1 cellular context compared by ENCODE assay signal in the genomic region with DNA sequence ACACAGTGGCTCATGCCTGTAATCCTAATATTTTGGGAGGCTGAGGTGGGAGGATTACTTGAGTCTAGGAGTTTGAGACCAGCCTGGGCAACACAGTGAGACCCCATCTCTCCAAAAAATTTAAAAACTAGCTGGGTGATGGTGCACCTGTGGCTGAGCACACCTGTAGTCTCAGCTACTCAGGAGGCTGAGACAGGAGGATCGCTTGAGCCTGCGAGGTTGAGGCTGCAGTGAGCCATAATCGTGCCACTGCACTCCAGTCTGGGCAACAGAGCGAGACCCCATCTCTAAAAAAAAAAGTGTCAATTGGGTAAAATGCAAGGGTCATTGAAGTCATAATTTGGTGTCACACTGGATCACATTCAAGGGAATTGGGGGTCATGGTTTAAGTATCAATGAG. TPM values are rescaled to one million over a fixed set of nuclear protein-coding genes. Genes with fewer than 3 reads are reported as not detected.
"Had no signal": no experiment of that assay in that cellular context is flagged by ENCODE, and none has a peak within 500 bp of the region (broad histone marks: within the 10 kb centered on the region; RNA-seq: fewer than 3 reads in every experiment).

No MANE protein-coding gene starts in this region.

RNA-seq across cellular contexts. Expression of a gene that starts 7.8 kb away (rescaled TPM):
- total RNA-seq: SJCRH30 had no signal
